In the genomic region with DNA sequence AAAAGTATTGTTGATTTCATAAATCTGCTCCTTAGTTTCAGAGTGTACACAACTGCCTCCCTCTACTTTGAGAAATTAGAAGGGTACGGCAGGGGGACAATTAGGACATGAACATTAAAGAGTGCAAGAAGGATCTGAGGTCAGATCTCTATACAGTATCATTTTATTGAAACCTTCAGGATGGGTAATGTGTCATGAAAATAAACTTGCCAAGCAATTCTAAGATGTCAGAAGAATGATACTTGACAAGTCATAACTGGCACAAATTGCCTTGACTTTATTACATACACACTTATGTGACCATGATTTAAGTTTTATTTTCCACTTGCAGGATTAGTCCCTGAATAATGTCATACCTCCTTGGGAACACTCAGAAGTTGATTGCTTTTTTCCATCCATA, we compare ENCODE assay signal across 19 cellular contexts.
A peak's percentile ranks its signal among the peaks of the same experiment; 100 is the strongest.
DNase-seq lines count a peak whose midpoint lies in the region; ATAC-seq and TF ChIP-seq lines count a peak whose summit lies in the region.
"Had no signal": no experiment of that assay in that cellular context is flagged by ENCODE, and none has a peak within 500 bp of the region (broad histone marks: within the 10 kb centered on the region; RNA-seq: fewer than 3 reads in every experiment).

No MANE protein-coding gene starts in this region.

- peak; percentile 17 to 26 for ATAC-seq in activated T-cell treated with anti-CD3 and anti-CD28 coated beads, Interleukin-2, amount 50 U/mL, for 4 hours
- ATAC-seq in stimulated activated effector memory CD8-positive, alpha-beta T cell treated with anti-CD3 and anti-CD28 coated beads, Interleukin-12 subunit alpha, Interleukin-12 subunit beta, amount 100 ng/mL, for 72 hours = peak; percentile 53
- ATAC-seq in HG03439 (IDR thresholded peaks at IDR 0.05; ENCODE audit: unreplicated experiment) = no peak
- ATAC-seq: effector memory CD8-positive, alpha-beta T cell had no signal

- no peaks in the 10 kb centered on the region for H3K9me3 ChIP-seq in SK-N-MC (ENCODE audit: low read depth, low read length)
- H3K9me3 ChIP-seq: SK-N-SH had no signal

- DNase-seq in activated T-cell treated with anti-CD3 and anti-CD28 coated beads, Interleukin-2, amount 50 U/mL, for 4 hours = no peak
- no peak for DNase-seq in activated T-cell treated with anti-CD3 and anti-CD28 coated beads, Interleukin-2, amount 50 U/mL, for 48 hours
- DNase-seq in SK-N-MC (ENCODE audit: low read depth, low spot score) = no peak
- peak; percentile 44 for DNase-seq in epithelial cell of esophagus (ENCODE audit: low read depth)
- DNase-seq in stimulated activated effector memory CD8-positive, alpha-beta T cell treated with anti-CD3 and anti-CD28 coated beads, Interleukin-12 subunit alpha, Interleukin-12 subunit beta, amount 100 ng/mL, for 72 hours (ENCODE audit: low spot score in 2 of 2) = no peak
- no peak for DNase-seq in NCI-H2227 (lab: John Stamatoyannopoulos, UW; ENCODE audit: unreplicated experiment)
- DNase-seq in NCI-H526 (lab: John Stamatoyannopoulos, UW) = no peak
- DNase-seq: activated gamma-delta T cell; cerebellar nuclear complex; effector memory CD8-positive, alpha-beta T cell; EL; HCEC 1CT; Karpas-422; NCI-H1048; NCI-H1930; SK-N-SH; stimulated activated CD8-positive, alpha-beta memory T cell treated with anti-CD3 and anti-CD28 coated beads, Interleukin-4, amount 100 ng/mL, for 48 hours; T-helper 9 cell had no signal

- peaks cover 13% of the 10 kb centered on the region for H3K36me3 Mint-ChIP-seq in activated T-cell treated with anti-CD3 and anti-CD28 coated beads, Interleukin-2, amount 50 U/mL, for 4 hours (ENCODE audit: insufficient read depth)
- H3K36me3 Mint-ChIP-seq in stimulated activated effector memory CD8-positive, alpha-beta T cell treated with anti-CD3 and anti-CD28 coated beads, Interleukin-12 subunit alpha, Interleukin-12 subunit beta, amount 100 ng/mL, for 72 hours = no peaks in the 10 kb centered on the region

- no peaks in the 10 kb centered on the region for H3K27me3 Mint-ChIP-seq in activated T-cell treated with anti-CD3 and anti-CD28 coated beads, Interleukin-2, amount 50 U/mL, for 4 hours (ENCODE audit: low read depth)
- H3K27me3 Mint-ChIP-seq: effector memory CD8-positive, alpha-beta T cell had no signal

- H3K36me3 ChIP-seq in SK-N-MC (ENCODE audit: insufficient read depth, low read length) = no peaks in the 10 kb centered on the region

- no peak overlapping the region for H3K27ac Mint-ChIP-seq in stimulated activated effector memory CD8-positive, alpha-beta T cell treated with anti-CD3 and anti-CD28 coated beads, Interleukin-12 subunit alpha, Interleukin-12 subunit beta, amount 100 ng/mL, for 72 hours
- H3K27ac Mint-ChIP-seq: effector memory CD8-positive, alpha-beta T cell had no signal

- H3K4me3 ChIP-seq in SK-N-MC (no peak overlapping the region), epithelial cell of esophagus (ENCODE audit: low read length) (no peak overlapping the region)

- peaks cover 46% of the 10 kb centered on the region for H3K4me1 Mint-ChIP-seq in activated T-cell treated with anti-CD3 and anti-CD28 coated beads, Interleukin-2, amount 50 U/mL, for 4 hours (ENCODE audit: low read depth)
- peaks cover 26% of the 10 kb centered on the region for H3K4me1 Mint-ChIP-seq in stimulated activated effector memory CD8-positive, alpha-beta T cell treated with anti-CD3 and anti-CD28 coated beads, Interleukin-12 subunit alpha, Interleukin-12 subunit beta, amount 100 ng/mL, for 72 hours

- H3K9ac ChIP-seq in SK-N-MC (ENCODE audit: insufficient read length) = no peak overlapping the region
- H3K9ac ChIP-seq: SK-N-SH had no signal

- H3K27ac ChIP-seq in SK-N-MC = peak overlapping the region; percentile 98

- H3K9me3 Mint-ChIP-seq in activated T-cell treated with anti-CD3 and anti-CD28 coated beads, Interleukin-2, amount 50 U/mL, for 4 hours = no peaks in the 10 kb centered on the region
- H3K9me3 Mint-ChIP-seq in stimulated activated effector memory CD8-positive, alpha-beta T cell treated with anti-CD3 and anti-CD28 coated beads, Interleukin-12 subunit alpha, Interleukin-12 subunit beta, amount 100 ng/mL, for 72 hours = no peaks in the 10 kb centered on the region
- H3K9me3 Mint-ChIP-seq: effector memory CD8-positive, alpha-beta T cell had no signal

- TF ChIP-seq CTCF in epithelial cell of esophagus (IDR thresholded peaks at IDR 0.05; ENCODE audit: insufficient read depth, low read depth, low read length, missing control alignments) = no peak

- H3K4me3 Mint-ChIP-seq in activated T-cell treated with anti-CD3 and anti-CD28 coated beads, Interleukin-2, amount 50 U/mL, for 4 hours = no peak overlapping the region
- no peak overlapping the region for H3K4me3 Mint-ChIP-seq in stimulated activated effector memory CD8-positive, alpha-beta T cell treated with anti-CD3 and anti-CD28 coated beads, Interleukin-12 subunit alpha, Interleukin-12 subunit beta, amount 100 ng/mL, for 72 hours
- H3K4me3 Mint-ChIP-seq: effector memory CD8-positive, alpha-beta T cell had no signal
